ENCODE assay signal across 13 cellular contexts in genomic region chr15:92155941-92156340, GRCh38.
DNase-seq lines count a peak whose midpoint lies in the region; ATAC-seq and TF ChIP-seq lines count a peak whose summit lies in the region.
"Had no signal": no experiment of that assay in that cellular context is flagged by ENCODE, and none has a peak within 500 bp of the region (broad histone marks: within the 10 kb centered on the region; RNA-seq: fewer than 3 reads in every experiment).

No MANE protein-coding gene starts in this region.

- H2BK15ac ChIP-seq in mesendoderm (replicated peaks; ENCODE audit: low read depth), result no peak overlapping the region

- intact Hi-C loops in left ventricle myocardium superior (cut with micrococcal nuclease) (no loop called here), breast epithelium (cut with DNase I; ENCODE audit: low total_unique reads) (no loop called here)

- peaks cover 10% of the 10 kb centered on the region for H3K4me1 Mint-ChIP-seq in activated naive CD4-positive, alpha-beta T cell treated with anti-CD3 and anti-CD28 coated beads, Interleukin-2, amount 10 ng/mL, durations not matched to agents 7 days and 5 days

- H3K27ac ChIP-seq in right atrium auricular region, result no peak overlapping the region
- no peak overlapping the region for H3K27ac ChIP-seq in mesendoderm (ENCODE audit: low read depth, low read length)
- H3K27ac ChIP-seq in breast epithelium, result no peak overlapping the region

- DNase-seq in right atrium auricular region (ENCODE audit: low spot score) (peak; percentile 16), left ventricle myocardium superior (no peak), NCI-H2227 (lab: John Stamatoyannopoulos, UW; ENCODE audit: unreplicated experiment) (peak; percentile 32), mesendoderm (no peak), breast epithelium (ENCODE audit: low spot score in 2 of 2) (no peak)
- DNase-seq in activated naive CD4-positive, alpha-beta T cell treated with anti-CD3 and anti-CD28 coated beads, Interleukin-2, amount 10 ng/mL, durations not matched to agents 7 days and 5 days, result no peak
- DNase-seq: ACHN; C1 segment of cervical spinal cord; Calu3; CD4-positive, alpha-beta T cell; DMS 273 treated with DMSO at 0.1 percent for 48 hours had no signal

- no peak overlapping the region for H3K27ac Mint-ChIP-seq in activated naive CD4-positive, alpha-beta T cell treated with anti-CD3 and anti-CD28 coated beads, Interleukin-2, amount 10 ng/mL, durations not matched to agents 7 days and 5 days
- H3K27ac Mint-ChIP-seq: CD4-positive, alpha-beta T cell; IgD-negative memory B cell had no signal

- no peak overlapping the region for H2AK5ac ChIP-seq in mesendoderm (ENCODE audit: low read length)

- no CpG with 5 or more reads among the region's 9 CpGs for WGBS in mesendoderm (ENCODE audit: extremely low coverage, insufficient coverage, low lambda C conversion rate)

- no peak overlapping the region for H3K9ac ChIP-seq in mesendoderm (ENCODE audit: low read length)

- H3K27me3 Mint-ChIP-seq in activated naive CD4-positive, alpha-beta T cell treated with anti-CD3 and anti-CD28 coated beads, Interleukin-2, amount 10 ng/mL, durations not matched to agents 7 days and 5 days, result no peaks in the 10 kb centered on the region
- H3K27me3 Mint-ChIP-seq: CD4-positive, alpha-beta T cell; IgD-negative memory B cell had no signal

- no peak for TF ChIP-seq CTCF in right atrium auricular region (IDR thresholded peaks at IDR 0.05)
- TF ChIP-seq CTCF in breast epithelium (IDR thresholded peaks at IDR 0.05), result no peak

- ATAC-seq in left ventricle myocardium superior, result no peak
- ATAC-seq in GM19023 (IDR thresholded peaks at IDR 0.05; ENCODE audit: unreplicated experiment), result no peak

- H3K27me3 ChIP-seq in right atrium auricular region (no peaks in the 10 kb centered on the region), mesendoderm (ENCODE audit: insufficient read depth, low read length, poor library complexity) (no peaks in the 10 kb centered on the region), breast epithelium (no peaks in the 10 kb centered on the region)

- no peak for TF ChIP-seq POLR2A in breast epithelium (IDR thresholded peaks at IDR 0.05)

- H3K4me3 ChIP-seq in right atrium auricular region (no peak overlapping the region), mesendoderm (ENCODE audit: low read length) (no peak overlapping the region), breast epithelium (no peak overlapping the region)

- H2BK5ac ChIP-seq in mesendoderm (ENCODE audit: low read length), result no peak overlapping the region

- H3K9me3 ChIP-seq in right atrium auricular region (no peaks in the 10 kb centered on the region), breast epithelium (no peaks in the 10 kb centered on the region)

- H3K4me2 ChIP-seq in mesendoderm (ENCODE audit: low read length), result no peak overlapping the region

- peak overlapping the region; percentile 36 for H3K56ac ChIP-seq in mesendoderm (ENCODE audit: low read length)

- no peak overlapping the region for H3K4me3 Mint-ChIP-seq in activated naive CD4-positive, alpha-beta T cell treated with anti-CD3 and anti-CD28 coated beads, Interleukin-2, amount 10 ng/mL, durations not matched to agents 7 days and 5 days
- H3K4me3 Mint-ChIP-seq: CD4-positive, alpha-beta T cell; IgD-negative memory B cell had no signal

- no peak overlapping the region for H2BK120ac ChIP-seq in mesendoderm (ENCODE audit: low read depth, low read length)

- no peaks in the 10 kb centered on the region for H3K9me3 Mint-ChIP-seq in activated naive CD4-positive, alpha-beta T cell treated with anti-CD3 and anti-CD28 coated beads, Interleukin-2, amount 10 ng/mL, durations not matched to agents 7 days and 5 days
- H3K9me3 Mint-ChIP-seq: CD4-positive, alpha-beta T cell; IgD-negative memory B cell had no signal

- H3K23ac ChIP-seq in mesendoderm (ENCODE audit: low read length), result no peak overlapping the region

- H3K79me2 ChIP-seq in mesendoderm (ENCODE audit: control insufficient read depth, insufficient read depth, low read length), result no peaks in the 10 kb centered on the region

- H4K5ac ChIP-seq in mesendoderm (ENCODE audit: low read length), result no peak overlapping the region

- no peak overlapping the region for H3K4ac ChIP-seq in mesendoderm (ENCODE audit: low read depth, low read length)

- H3K79me1 ChIP-seq in mesendoderm (ENCODE audit: low read length), result no peaks in the 10 kb centered on the region

- CTCF ChIA-PET in activated naive CD4-positive, alpha-beta T cell treated with anti-CD3 and anti-CD28 coated beads, Interleukin-2, amount 10 ng/mL, durations not matched to agents 7 days and 5 days (lab: Charles Lee), result no interaction called here

- no peak overlapping the region for H3K18ac ChIP-seq in mesendoderm (ENCODE audit: low read length)

- H3K36me3 ChIP-seq in right atrium auricular region, result peaks cover 35% of the 10 kb centered on the region
- H3K36me3 ChIP-seq in mesendoderm (ENCODE audit: control insufficient read depth, insufficient read depth, low read length), result no peaks in the 10 kb centered on the region
- H3K36me3 ChIP-seq in breast epithelium, result no peaks in the 10 kb centered on the region

- no peak overlapping the region for H4K8ac ChIP-seq in mesendoderm (ENCODE audit: low read depth, low read length)

- H3K4me1 ChIP-seq in right atrium auricular region (no peaks in the 10 kb centered on the region), mesendoderm (ENCODE audit: control insufficient read depth, low read depth, low read length) (peaks cover 18% of the 10 kb centered on the region), breast epithelium (no peaks in the 10 kb centered on the region)

- H3K36me3 Mint-ChIP-seq in activated naive CD4-positive, alpha-beta T cell treated with anti-CD3 and anti-CD28 coated beads, Interleukin-2, amount 10 ng/mL, durations not matched to agents 7 days and 5 days, result peaks cover 38% of the 10 kb centered on the region
- H3K36me3 Mint-ChIP-seq: IgD-negative memory B cell had no signal

Comparison
In these comparisons a context has a peak if more than half of its experiments do, and no peak if none do; other contexts are left out.
1. DNase-seq: peak in right atrium auricular region (single experiment) and NCI-H2227 (single experiment); none in left ventricle myocardium superior (single experiment), mesendoderm (single experiment), activated naive CD4-positive, alpha-beta T cell treated with anti-CD3 and anti-CD28 coated beads, Interleukin-2, amount 10 ng/mL, durations not matched to agents 7 days and 5 days (single experiment) and breast epithelium (0 of 2).